Comparison of ENCODE assay signal across 8 cellular contexts in the genomic region with DNA sequence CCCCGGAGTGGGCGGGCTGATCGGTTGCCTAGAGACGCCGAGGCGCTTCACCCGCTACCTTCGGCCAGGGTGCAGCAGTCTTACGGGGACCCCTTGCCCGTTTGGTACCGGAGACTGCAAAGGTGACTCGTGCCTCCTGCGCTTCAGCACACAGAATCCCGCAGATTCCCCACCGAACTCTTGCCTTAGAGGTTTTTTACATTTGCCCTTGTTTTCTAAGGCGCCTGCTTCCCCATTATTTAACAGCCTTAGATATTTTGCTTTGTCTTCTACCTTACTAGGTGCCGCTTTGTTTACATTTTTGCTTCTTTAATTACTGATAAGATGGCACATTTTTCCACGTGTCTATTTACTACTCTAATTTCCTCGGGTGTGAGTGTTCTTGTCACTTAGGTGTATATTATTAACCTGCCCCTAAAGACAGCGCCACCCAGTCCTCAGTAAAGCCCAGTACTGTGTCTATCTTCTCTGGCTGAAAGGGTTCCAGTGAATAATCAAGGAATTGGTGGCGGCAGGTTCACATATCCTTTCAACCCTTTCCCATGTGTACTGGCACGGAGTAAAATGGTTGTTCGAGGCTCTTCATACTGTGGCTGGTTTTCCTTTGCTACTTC. TPM values are rescaled to one million over a fixed set of nuclear protein-coding genes. Genes with fewer than 3 reads are reported as not detected.
DNase-seq lines count a peak whose midpoint lies in the region; ATAC-seq and TF ChIP-seq lines count a peak whose summit lies in the region.

No MANE protein-coding gene starts in this region.

- no peak overlapping the region for H3K27ac Mint-ChIP-seq in activated T-cell treated with anti-CD3 and anti-CD28 coated beads, Interleukin-2, amount 50 U/mL, for 72 hours

- ATAC-seq in activated T-cell treated with anti-CD3 and anti-CD28 coated beads, Interleukin-2, amount 50 U/mL, for 72 hours (replicated peaks in 1 of 2), result no peak
- peak in 1 of 2 donors; percentile 10 for ATAC-seq in right cardiac atrium
- ATAC-seq in HG02970 (IDR thresholded peaks at IDR 0.05; ENCODE audit: low FRiP score, unreplicated experiment), result no peak
- ATAC-seq in GM21825 (IDR thresholded peaks at IDR 0.05; ENCODE audit: unreplicated experiment), result no peak

- H3K4me3 ChIP-seq in right cardiac atrium (ENCODE audit: low read length) (peak overlapping the region; percentile 73), skeletal muscle satellite cell (ENCODE audit: low read length) (peak overlapping the region; percentile 89)

- DNase-seq in activated T-cell treated with anti-CD3 and anti-CD28 coated beads, Interleukin-2, amount 50 U/mL, for 72 hours, result peak; percentile 2 to 6
- DNase-seq in activated T-cell treated with anti-CD3 and anti-CD28 coated beads, Interleukin-2, amount 50 U/mL, for 1 hour, result no peak
- DNase-seq in right cardiac atrium, result no peak
- no peak for DNase-seq in mesenteric fat pad (ENCODE audit: low spot score)

- no peaks in the 10 kb centered on the region for H3K9me3 Mint-ChIP-seq in activated T-cell treated with anti-CD3 and anti-CD28 coated beads, Interleukin-2, amount 50 U/mL, for 72 hours

- TF ChIP-seq CTCF in VCaP (conservative IDR thresholded peaks at IDR 0.05), result peak; percentile 55

- H3K27ac ChIP-seq in VCaP (peak overlapping the region; percentile 75), right cardiac atrium (ENCODE audit: low read length) (no peak overlapping the region)

- peaks cover 1 to 7% of the 10 kb centered on the region in 2 donors for H3K36me3 Mint-ChIP-seq in activated T-cell treated with anti-CD3 and anti-CD28 coated beads, Interleukin-2, amount 50 U/mL, for 72 hours (ENCODE audit: insufficient read depth in 2 of 2)

- intact Hi-C loops in right cardiac atrium (cut with DNase I), result no loop called here

- H3K27me3 ChIP-seq in right cardiac atrium (ENCODE audit: control insufficient read depth, insufficient read depth) (no peaks in the 10 kb centered on the region), skeletal muscle satellite cell (ENCODE audit: control insufficient read depth, insufficient read depth, low read length) (no peaks in the 10 kb centered on the region)

- no peaks in the 10 kb centered on the region for H3K36me3 ChIP-seq in skeletal muscle satellite cell (ENCODE audit: insufficient read depth, low read length)

- peak overlapping the region; percentile 45 for H3K9ac ChIP-seq in skeletal muscle satellite cell (ENCODE audit: low read depth, low read length)

- no peaks in the 10 kb centered on the region for H3K27me3 Mint-ChIP-seq in activated T-cell treated with anti-CD3 and anti-CD28 coated beads, Interleukin-2, amount 50 U/mL, for 72 hours (ENCODE audit: low read depth)

- H3K9me3 ChIP-seq in right cardiac atrium (ENCODE audit: control insufficient read depth, low read length) (no peaks in the 10 kb centered on the region), skeletal muscle satellite cell (replicated peaks; ENCODE audit: low read length) (no peaks in the 10 kb centered on the region)

- peak overlapping the region; percentile 85 to 97 for H3K4me3 Mint-ChIP-seq in activated T-cell treated with anti-CD3 and anti-CD28 coated beads, Interleukin-2, amount 50 U/mL, for 72 hours

- H3K4me1 Mint-ChIP-seq in activated T-cell treated with anti-CD3 and anti-CD28 coated beads, Interleukin-2, amount 50 U/mL, for 72 hours (ENCODE audit: low read depth), result peaks cover 37% of the 10 kb centered on the region

- 5% methylated on average over 23 of the region's 23 CpGs for WGBS in right cardiac atrium

- H3K4me1 ChIP-seq in right cardiac atrium (ENCODE audit: control insufficient read depth, insufficient read depth, low read length), result peaks cover 3% of the 10 kb centered on the region
- H3K4me1 ChIP-seq in skeletal muscle satellite cell (ENCODE audit: control insufficient read depth, insufficient read depth, low read length), result peaks cover 17% of the 10 kb centered on the region

- peak overlapping the region; percentile 93 for H3K4me2 ChIP-seq in skeletal muscle satellite cell (ENCODE audit: low read length)

RNA-seq across cellular contexts. Expression of gene CEP152, which starts 0.6 kb away (rescaled TPM):
- 10 to 100 TPM; 33.3 to 39.6 TPM for total RNA-seq in activated T-cell treated with anti-CD3 and anti-CD28 coated beads, Interleukin-2, amount 50 U/mL, for 72 hours
- total RNA-seq in right cardiac atrium (1 to 10 TPM; 2.1 to 2.8 (median 2.6) TPM), mesenteric fat pad (2.8 TPM)
- 1.0 TPM for polyA plus RNA-seq in right cardiac atrium
- 7.4 and 7.6 TPM in 2 replicates for total RNA-seq in skeletal muscle satellite cell (2012; rRNA removed)

Comparison
In these comparisons a context has a peak if more than half of its experiments do, and no peak if none do; other contexts are left out.
1. DNase-seq: peak in activated T-cell treated with anti-CD3 and anti-CD28 coated beads, Interleukin-2, amount 50 U/mL, for 72 hours (2 of 2); none in activated T-cell treated with anti-CD3 and anti-CD28 coated beads, Interleukin-2, amount 50 U/mL, for 1 hour (single experiment), right cardiac atrium (0 of 3) and mesenteric fat pad (single experiment).